In the genomic region with DNA sequence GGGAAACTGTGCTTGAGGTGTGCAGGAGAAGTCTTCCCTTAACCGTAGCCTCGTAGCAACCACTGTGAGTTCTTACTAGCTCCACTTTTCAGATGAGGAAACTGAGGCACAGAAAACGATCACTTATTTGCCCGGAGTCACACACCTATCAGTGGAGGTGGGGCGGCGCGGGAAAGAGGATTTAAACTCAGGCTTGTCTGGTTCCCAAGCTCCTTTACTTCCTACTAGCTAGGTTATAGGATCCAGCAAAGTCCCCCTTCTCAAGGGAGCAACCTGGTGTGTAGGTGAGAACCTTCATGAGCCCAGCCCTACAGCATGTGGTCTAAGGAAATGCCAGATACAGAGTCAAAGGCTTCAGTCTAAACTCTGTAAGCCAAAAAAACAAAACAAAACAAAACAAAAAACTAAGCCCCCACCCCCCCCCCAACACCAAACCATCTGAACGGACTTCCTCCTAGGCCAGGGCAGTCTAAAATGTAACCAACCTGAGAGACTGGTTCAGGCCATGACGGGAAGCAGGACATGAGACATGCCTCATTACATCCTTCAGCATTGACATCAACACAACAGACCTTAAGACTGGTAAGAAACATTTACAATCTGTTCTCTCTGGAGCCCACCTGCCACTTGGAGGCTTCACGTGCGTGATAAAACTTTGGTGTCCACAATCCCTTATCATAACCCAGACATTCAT, we compare ENCODE assay signal across 8 cellular contexts. TPM values are rescaled to one million over a fixed set of nuclear protein-coding genes. Genes with fewer than 3 reads are reported as not detected.
DNase-seq lines count a peak whose midpoint lies in the region; ATAC-seq and TF ChIP-seq lines count a peak whose summit lies in the region.

No MANE protein-coding gene starts in this region.

- DNase-seq in activated T-cell treated with anti-CD3 and anti-CD28 coated beads, Interleukin-2, amount 50 U/mL, for 72 hours = no peak
- no peak for DNase-seq in activated T-cell treated with anti-CD3 and anti-CD28 coated beads for 4 hours
- no peak for DNase-seq in activated naive CD8-positive, alpha-beta T cell treated with anti-CD3 and anti-CD28 coated beads, Interleukin-2, amount 10 ng/mL, durations not matched to agents 7 days and 5 days
- DNase-seq in kidney tubule cell (ENCODE audit: low spot score) = peak; percentile 64
- peak; percentile 45 for DNase-seq in testis
- no peak for DNase-seq in NCI-H524 treated with DMSO at 0.1 percent for 48 hours (lab: John Stamatoyannopoulos, UW)
- no peak for DNase-seq in middle frontal gyrus (ENCODE audit: extremely low spot score, low spot score)

- no peak for TF ChIP-seq CTCF in testis (IDR thresholded peaks at IDR 0.05)

- peak overlapping the region; percentile 93 to 94 for H3K27ac ChIP-seq in testis

- H3K27ac Mint-ChIP-seq in activated T-cell treated with anti-CD3 and anti-CD28 coated beads, Interleukin-2, amount 50 U/mL, for 72 hours = peak overlapping the region; percentile 59
- H3K27ac Mint-ChIP-seq in activated naive CD8-positive, alpha-beta T cell treated with anti-CD3 and anti-CD28 coated beads, Interleukin-2, amount 10 ng/mL, durations not matched to agents 7 days and 5 days = peak overlapping the region; percentile 94

- 34 to 48% methylated on average over 11 of the region's 11 CpGs for WGBS in testis, 2 donors

- no peaks in the 10 kb centered on the region for H3K36me3 ChIP-seq in testis (ENCODE audit: low read depth, missing control alignments)

- no peaks in the 10 kb centered on the region for H3K9me3 ChIP-seq in testis

- H3K9me3 Mint-ChIP-seq in activated T-cell treated with anti-CD3 and anti-CD28 coated beads, Interleukin-2, amount 50 U/mL, for 72 hours = no peaks in the 10 kb centered on the region
- H3K9me3 Mint-ChIP-seq in activated naive CD8-positive, alpha-beta T cell treated with anti-CD3 and anti-CD28 coated beads, Interleukin-2, amount 10 ng/mL, durations not matched to agents 7 days and 5 days = no peaks in the 10 kb centered on the region

- peak overlapping the region; percentile 93 to 99 for H3K4me3 Mint-ChIP-seq in activated T-cell treated with anti-CD3 and anti-CD28 coated beads, Interleukin-2, amount 50 U/mL, for 72 hours
- peak overlapping the region; percentile 98 for H3K4me3 Mint-ChIP-seq in activated naive CD8-positive, alpha-beta T cell treated with anti-CD3 and anti-CD28 coated beads, Interleukin-2, amount 10 ng/mL, durations not matched to agents 7 days and 5 days

- ATAC-seq in activated T-cell treated with anti-CD3 and anti-CD28 coated beads, Interleukin-2, amount 50 U/mL, for 72 hours (replicated peaks in 1 of 2) = no peak
- no peak for ATAC-seq in activated naive CD8-positive, alpha-beta T cell treated with anti-CD3 and anti-CD28 coated beads, Interleukin-2, amount 10 ng/mL, durations not matched to agents 7 days and 5 days (ENCODE audit: low read depth)
- no peak for ATAC-seq in HG03135 (IDR thresholded peaks at IDR 0.05; ENCODE audit: unreplicated experiment)

- H3K4me1 ChIP-seq in testis = peaks cover 5% of the 10 kb centered on the region

- H3K27me3 Mint-ChIP-seq in activated T-cell treated with anti-CD3 and anti-CD28 coated beads, Interleukin-2, amount 50 U/mL, for 72 hours (ENCODE audit: low read depth) = no peaks in the 10 kb centered on the region
- H3K27me3 Mint-ChIP-seq in activated naive CD8-positive, alpha-beta T cell treated with anti-CD3 and anti-CD28 coated beads, Interleukin-2, amount 10 ng/mL, durations not matched to agents 7 days and 5 days = no peaks in the 10 kb centered on the region

- POLR2A ChIA-PET in activated naive CD8-positive, alpha-beta T cell treated with anti-CD3 and anti-CD28 coated beads, Interleukin-2, amount 10 ng/mL, durations not matched to agents 7 days and 5 days (lab: Charles Lee) = interaction anchor here (1.1 to 2.6 kb wide), 8 partner anchors 9 to 552 kb away, joined by 3 to 27 read pairs (median 6); a partner anchor contains a TSS

- TF ChIP-seq POLR2A in testis (IDR thresholded peaks at IDR 0.05) = no peak

- H3K36me3 Mint-ChIP-seq in activated T-cell treated with anti-CD3 and anti-CD28 coated beads, Interleukin-2, amount 50 U/mL, for 72 hours (ENCODE audit: insufficient read depth in 2 of 2) = peaks cover 0 to 4% of the 10 kb centered on the region in 2 donors
- H3K36me3 Mint-ChIP-seq in activated naive CD8-positive, alpha-beta T cell treated with anti-CD3 and anti-CD28 coated beads, Interleukin-2, amount 10 ng/mL, durations not matched to agents 7 days and 5 days = peaks cover 5% of the 10 kb centered on the region

- intact Hi-C loops in testis (cut with DNase I; ENCODE audit: low total_unique reads) = no loop called here

- H3K27me3 ChIP-seq in testis = no peaks in the 10 kb centered on the region

- H3K4me1 Mint-ChIP-seq in activated T-cell treated with anti-CD3 and anti-CD28 coated beads, Interleukin-2, amount 50 U/mL, for 72 hours (ENCODE audit: low read depth) = peaks cover 38% of the 10 kb centered on the region
- peaks cover 26% of the 10 kb centered on the region for H3K4me1 Mint-ChIP-seq in activated naive CD8-positive, alpha-beta T cell treated with anti-CD3 and anti-CD28 coated beads, Interleukin-2, amount 10 ng/mL, durations not matched to agents 7 days and 5 days

- peak overlapping the region; percentile 95 to 98 for H3K4me3 ChIP-seq in testis

RNA-seq across cellular contexts. Expression of a gene that starts 0.7 kb away (rescaled TPM):
- total RNA-seq in activated T-cell treated with anti-CD3 and anti-CD28 coated beads, Interleukin-2, amount 50 U/mL, for 72 hours = 10 to 100 TPM; 18.2 to 23.7 TPM
- total RNA-seq in activated naive CD8-positive, alpha-beta T cell treated with anti-CD3 and anti-CD28 coated beads, Interleukin-2, amount 10 ng/mL, durations not matched to agents 7 days and 5 days = 10 to 100 TPM; 22.3 to 25.1 TPM
- total RNA-seq in testis = 10 to 100 TPM; 42.0 to 45.6 TPM
- 25.0 TPM for polyA plus RNA-seq in testis (ENCODE audit: insufficient read depth, low read depth, low replicate concordance)

RNA-seq across cellular contexts. Expression of a gene that starts 14.1 kb away (rescaled TPM):
- total RNA-seq in activated T-cell treated with anti-CD3 and anti-CD28 coated beads, Interleukin-2, amount 50 U/mL, for 72 hours = 100 to 1,000 TPM; 145 to 151 TPM
- 100 to 1,000 TPM; 126 to 147 TPM for total RNA-seq in activated naive CD8-positive, alpha-beta T cell treated with anti-CD3 and anti-CD28 coated beads, Interleukin-2, amount 10 ng/mL, durations not matched to agents 7 days and 5 days
- 10 to 100 TPM; 47.8 to 57.9 TPM for total RNA-seq in testis
- polyA plus RNA-seq in testis (ENCODE audit: insufficient read depth, low read depth, low replicate concordance) = 88.5 TPM

Comparison
In these comparisons a context has a peak if more than half of its experiments do, and no peak if none do; other contexts are left out.
1. DNase-seq: peak in kidney tubule cell (single experiment) and testis (single experiment); none in activated T-cell treated with anti-CD3 and anti-CD28 coated beads, Interleukin-2, amount 50 U/mL, for 72 hours (0 of 2), activated T-cell treated with anti-CD3 and anti-CD28 coated beads for 4 hours (single experiment), activated naive CD8-positive, alpha-beta T cell treated with anti-CD3 and anti-CD28 coated beads, Interleukin-2, amount 10 ng/mL, durations not matched to agents 7 days and 5 days (single experiment), NCI-H524 treated with DMSO at 0.1 percent for 48 hours (single experiment) and middle frontal gyrus (single experiment).